15 cellular contexts compared by ENCODE assay signal in the genomic region with DNA sequence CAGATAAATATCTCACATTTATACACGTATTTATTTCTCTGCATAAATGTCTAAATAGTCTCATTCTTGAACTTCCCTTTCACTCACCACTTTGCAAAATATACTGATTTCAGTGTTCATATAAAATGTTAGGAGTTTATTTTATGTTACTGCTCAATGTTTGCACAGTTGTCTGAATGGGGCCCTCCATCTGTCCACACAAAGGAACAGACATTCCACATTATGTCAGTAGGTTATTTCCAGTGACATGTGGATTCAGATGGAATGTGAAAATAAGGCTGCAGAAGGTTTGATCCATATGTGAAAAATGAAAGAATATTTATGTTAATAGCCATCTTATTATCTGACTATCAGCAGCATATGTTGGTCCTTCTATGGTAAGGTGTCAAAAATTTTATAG.
A peak's percentile ranks its signal among the peaks of the same experiment; 100 is the strongest.
DNase-seq lines count a peak whose midpoint lies in the region; TF ChIP-seq lines count a peak whose summit lies in the region.
"Had no signal": no experiment of that assay in that cellular context is flagged by ENCODE, and none has a peak within 500 bp of the region (broad histone marks: within the 10 kb centered on the region; RNA-seq: fewer than 3 reads in every experiment).

No MANE protein-coding gene starts in this region.

- H3K18ac ChIP-seq in mesenchymal stem cell (ENCODE audit: low read depth in 1 of 2, low read length in 2 of 2), result no peak overlapping the region

- no peak overlapping the region for H3K14ac ChIP-seq in mesenchymal stem cell (ENCODE audit: low read length in 2 of 2)

- H3K9ac ChIP-seq in mesenchymal stem cell (ENCODE audit: low read length), result no peak overlapping the region

- peak; percentile 54 for DNase-seq in NCI-H1092 treated with DMSO at 0.1 percent for 48 hours (lab: John Stamatoyannopoulos, UW)
- no peak for DNase-seq in NCI-H1092 (lab: John Stamatoyannopoulos, UW)
- DNase-seq in NCI-H2171 (lab: John Stamatoyannopoulos, UW), result peak; percentile 39
- peak; percentile 64 for DNase-seq in NCI-H748 (lab: John Stamatoyannopoulos, UW; ENCODE audit: unreplicated experiment)
- DNase-seq in progenitor cell of endocrine pancreas (ENCODE audit: low spot score, unreplicated experiment), result no peak
- no peak for DNase-seq in head of caudate nucleus
- DNase-seq in cerebellar nuclear complex (lab: John Stamatoyannopoulos, UW), result no peak
- no peak for DNase-seq in mesenchymal stem cell
- DNase-seq: 8988T; CD8-positive, alpha-beta T cell; H7; KG1; NCI-H1048; NCI-H1930; NCI-H82 had no signal

- intact Hi-C loops in head of caudate nucleus (cut with DNase I), result no loop called here

- H3K27ac ChIP-seq in mesenchymal stem cell (ENCODE audit: low read length, poor library complexity, severe bottlenecking), result no peak overlapping the region

- no peaks in the 10 kb centered on the region for H3K27me3 ChIP-seq in mesenchymal stem cell (ENCODE audit: control insufficient read depth in 1 of 2, insufficient read depth in 1 of 2, low read length in 2 of 2)

- no peak overlapping the region for H3K4me3 ChIP-seq in mesenchymal stem cell (ENCODE audit: insufficient read depth in 1 of 2, low read depth in 1 of 2, low read length in 2 of 2)

- no peak overlapping the region for H3K4me3 Mint-ChIP-seq in progenitor cell of endocrine pancreas (ENCODE audit: low read depth)
- H3K4me3 Mint-ChIP-seq: CD8-positive, alpha-beta T cell had no signal

- no peak overlapping the region for H2BK12ac ChIP-seq in mesenchymal stem cell (ENCODE audit: low read length in 2 of 2)

- no peaks in the 10 kb centered on the region for H3K27me3 Mint-ChIP-seq in progenitor cell of endocrine pancreas

- no peak overlapping the region for H3K4ac ChIP-seq in mesenchymal stem cell (ENCODE audit: low read depth in 1 of 2, low read length in 2 of 2)

- WGBS in mesenchymal stem cell, result 75% methylated on average over 1 of the region's 1 CpG

- no peak overlapping the region for H3K23ac ChIP-seq in mesenchymal stem cell (ENCODE audit: low read length in 2 of 2)

- H3K36me3 ChIP-seq in mesenchymal stem cell (ENCODE audit: control insufficient read depth in 1 of 2, insufficient read depth in 2 of 2, low read depth in 1 of 2, low read length in 2 of 2), result no peaks in the 10 kb centered on the region

- H4K8ac ChIP-seq in mesenchymal stem cell (ENCODE audit: low read length), result no peak overlapping the region

- no peak overlapping the region for H2AFZ ChIP-seq in mesenchymal stem cell (ENCODE audit: low read depth, low read length)

- no peaks in the 10 kb centered on the region for H3K36me3 Mint-ChIP-seq in progenitor cell of endocrine pancreas (ENCODE audit: insufficient read depth)
- H3K36me3 Mint-ChIP-seq: CD8-positive, alpha-beta T cell had no signal

- H3K27ac Mint-ChIP-seq in progenitor cell of endocrine pancreas, result peak overlapping the region; percentile 2
- H3K27ac Mint-ChIP-seq: CD8-positive, alpha-beta T cell had no signal

- H3K4me1 ChIP-seq in mesenchymal stem cell (ENCODE audit: control insufficient read depth, insufficient read depth, low read depth, low read length), result no peaks in the 10 kb centered on the region

- H3K79me1 ChIP-seq in mesenchymal stem cell (replicated peaks; ENCODE audit: low read length, poor library complexity, severe bottlenecking), result no peaks in the 10 kb centered on the region

- H2AK5ac ChIP-seq in mesenchymal stem cell (ENCODE audit: low read length, severe bottlenecking), result no peak overlapping the region

- H2BK15ac ChIP-seq in mesenchymal stem cell (ENCODE audit: low read depth, poor library complexity, severe bottlenecking), result no peak overlapping the region

- peaks cover 9% of the 10 kb centered on the region for H3K4me1 Mint-ChIP-seq in progenitor cell of endocrine pancreas (ENCODE audit: low read depth)

- no peak for TF ChIP-seq CTCF in progenitor cell of endocrine pancreas (IDR thresholded peaks at IDR 0.05; ENCODE audit: unreplicated experiment)

- no peak overlapping the region for H2BK5ac ChIP-seq in mesenchymal stem cell (ENCODE audit: low read depth, low read length, poor library complexity, severe bottlenecking)

- H2BK120ac ChIP-seq in mesenchymal stem cell (ENCODE audit: low read depth, low read length), result no peak overlapping the region

- H3K9me3 ChIP-seq in mesenchymal stem cell (ENCODE audit: control insufficient read depth, low read length), result peaks cover 4% of the 10 kb centered on the region

- no peaks in the 10 kb centered on the region for H3K9me3 Mint-ChIP-seq in progenitor cell of endocrine pancreas (ENCODE audit: low read depth)

- no peak overlapping the region for H4K91ac ChIP-seq in mesenchymal stem cell (ENCODE audit: low read length)

- H3K4me2 ChIP-seq in mesenchymal stem cell (ENCODE audit: low read length, poor library complexity, severe bottlenecking), result no peak overlapping the region

Comparison
In these comparisons a context has a peak if more than half of its experiments do, and no peak if none do; other contexts are left out.
1. DNase-seq: peak in NCI-H1092 treated with DMSO at 0.1 percent for 48 hours (single experiment), NCI-H2171 (single experiment) and NCI-H748 (single experiment); none in NCI-H1092 (single experiment), progenitor cell of endocrine pancreas (single experiment), head of caudate nucleus (0 of 42), cerebellar nuclear complex (0 of 2) and mesenchymal stem cell (single experiment).